In the genomic region with DNA sequence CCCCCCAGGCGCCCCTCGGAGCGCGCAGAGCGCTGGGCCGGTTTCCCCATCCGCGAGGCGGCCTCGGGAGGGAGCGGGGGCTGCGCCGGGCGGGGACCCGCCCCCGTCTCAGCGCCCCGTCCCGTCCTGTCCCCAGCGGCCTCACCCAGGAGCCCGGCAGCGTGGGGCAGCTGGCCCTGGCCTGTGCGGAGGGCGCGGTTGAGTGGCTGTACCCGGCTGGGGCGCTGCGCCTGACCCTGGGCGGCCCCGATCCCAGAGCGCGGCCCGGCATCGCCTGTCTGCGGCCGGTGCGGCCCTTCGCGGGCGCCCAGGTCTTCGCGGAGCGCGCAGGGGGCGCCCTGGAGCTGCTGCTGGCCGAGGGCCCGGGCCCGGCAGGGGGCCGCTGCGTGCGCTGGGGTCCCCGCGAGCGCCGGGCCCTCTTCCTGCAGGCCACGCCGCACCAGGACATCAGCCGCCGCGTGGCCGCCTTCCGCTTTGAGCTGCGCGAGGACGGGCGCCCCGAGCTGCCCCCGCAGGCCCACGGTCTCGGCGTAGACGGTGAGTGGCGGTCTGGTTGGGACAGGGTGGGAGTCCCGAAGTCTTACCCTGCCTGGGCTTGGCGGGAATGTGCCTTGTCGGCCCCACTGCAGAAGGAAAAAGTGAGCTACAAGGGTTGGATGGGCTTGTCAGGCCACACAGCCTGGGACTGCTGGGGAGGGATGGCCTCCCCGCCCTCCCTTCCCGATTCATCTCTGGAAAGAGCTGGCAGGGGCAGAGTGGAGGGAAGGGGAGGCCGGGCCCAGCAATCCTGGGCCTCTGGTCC, we compare ENCODE assay signal across 8 cellular contexts. TPM values are rescaled to one million over a fixed set of nuclear protein-coding genes. Genes with fewer than 3 reads are reported as not detected.
A peak's percentile ranks its signal among the peaks of the same experiment; 100 is the strongest.
DNase-seq lines count a peak whose midpoint lies in the region; ATAC-seq, FAIRE-seq and TF ChIP-seq lines count a peak whose summit lies in the region.

No MANE protein-coding gene starts in this region.

- H3K79me2 ChIP-seq in endothelial cell of umbilical vein (ENCODE audit: control insufficient read depth, insufficient read depth, low read length) = no peaks in the 10 kb centered on the region

- no peak overlapping the region for H3K27ac ChIP-seq in CD8-positive, alpha-beta memory T cell (ENCODE audit: low read depth, low read length)
- no peak overlapping the region for H3K27ac ChIP-seq in endothelial cell of umbilical vein (ENCODE audit: insufficient read depth, low read depth, low read length)

- no peak for FAIRE-seq in endothelial cell of umbilical vein (lab: Jason Lieb, UNC)

- peaks cover 0 to 7% of the 10 kb centered on the region in 2 donors for H3K27me3 Mint-ChIP-seq in CD8-positive, alpha-beta memory T cell

- H4K20me1 ChIP-seq in endothelial cell of umbilical vein (replicated peaks; ENCODE audit: control insufficient read depth, extremely low read depth, insufficient read depth, low read length) = no peaks in the 10 kb centered on the region

- CTCF ChIA-PET in CD8-positive, alpha-beta memory T cell (lab: Charles Lee) = interaction anchor here (0.6 to 22.8 kb wide), 5 partner anchors 7 to 314 kb away, joined by 3 to 332 read pairs (median 59); partner anchors contain the start of genes ANTKMT, CCDC78, CHTF18 and CIAO3
- CTCF ChIA-PET in endothelial cell of umbilical vein (lab: Charles Lee) = interaction anchor here (0.6 to 2.6 kb wide), 11 partner anchors 9 to 342 kb away, joined by 3 to 34 read pairs (median 5); partner anchors contain the start of genes CCDC78, CHTF18, CIAO3 and HAGHL

- TF ChIP-seq CTCF in endothelial cell of umbilical vein (IDR thresholded peaks at IDR 0.05; ENCODE audit: extremely low read depth in 1 of 2, insufficient read depth in 1 of 2, low read depth in 1 of 2, low read length in 2 of 2) = peak; percentile 17 to 19

- H3K4me3 ChIP-seq in CD8-positive, alpha-beta memory T cell (ENCODE audit: low read length) = no peak overlapping the region
- peak overlapping the region; percentile 42 to 58 (median 51) for H3K4me3 ChIP-seq in endothelial cell of umbilical vein (replicated peaks in 1 of 3; ENCODE audit: insufficient read depth in 1 of 3, low read depth in 1 of 3, low read length in 3 of 3)
- peak overlapping the region; percentile 76 for H3K4me3 ChIP-seq in neuron (ENCODE audit: low read length)

- peaks cover 22% of the 10 kb centered on the region for H3K4me1 ChIP-seq in CD8-positive, alpha-beta memory T cell (ENCODE audit: insufficient read depth, low read length)
- H3K4me1 ChIP-seq in endothelial cell of umbilical vein (ENCODE audit: control insufficient read depth, extremely low read depth, insufficient read depth, low read length) = peaks cover 18% of the 10 kb centered on the region
- H3K4me1 ChIP-seq in neuron (ENCODE audit: insufficient read depth, low read length) = peaks cover 59% of the 10 kb centered on the region

- peak overlapping the region; percentile 60 for H2AFZ ChIP-seq in endothelial cell of umbilical vein (ENCODE audit: low read depth, low read length)
- no peak overlapping the region for H2AFZ ChIP-seq in neuron (ENCODE audit: low read depth, low read length)

- TF ChIP-seq POLR2A in endothelial cell of umbilical vein (IDR thresholded peaks at IDR 0.05; ENCODE audit: low read depth, low read length) = no peak

- intact Hi-C loops in endothelial cell of umbilical vein (cut with micrococcal nuclease) = loop anchor here (2.0 kb wide), 1 partner anchor 13 kb away; no protein-coding TSS in a partner anchor

- H3K9ac ChIP-seq in endothelial cell of umbilical vein (replicated peaks; ENCODE audit: extremely low read depth, insufficient read depth, low read length) = no peak overlapping the region

- no peaks in the 10 kb centered on the region for H3K36me3 Mint-ChIP-seq in CD8-positive, alpha-beta memory T cell

- BruUV-seq in endothelial cell of umbilical vein (replicated peaks; lab: Mats Ljungman, UMichigan) = no TSS peak

- POLR2A ChIA-PET in CD8-positive, alpha-beta memory T cell (lab: Charles Lee) = interaction anchor here (0.8 to 5.9 kb wide), 9 partner anchors 11 to 73 kb away, joined by 3 to 53 read pairs (median 5); partner anchors contain the start of genes CCDC78, CHTF18, CIAO3 and HAGHL
- POLR2A ChIA-PET in endothelial cell of umbilical vein (lab: Charles Lee) = no interaction called here

- DNase-seq in CD8-positive, alpha-beta memory T cell = no peak
- DNase-seq in RKO (ENCODE audit: low spot score) = peak; percentile 46
- DNase-seq in endothelial cell of umbilical vein (ENCODE audit: low read depth, low spot score) = no peak
- DNase-seq in NCI-H1105 (lab: John Stamatoyannopoulos, UW) = no peak
- no peak for DNase-seq in SIG-M5 (lab: John Stamatoyannopoulos, UW)

- H3K4me3 Mint-ChIP-seq in CD8-positive, alpha-beta memory T cell = peak overlapping the region; percentile 30 to 88 (median 58)

- H3K36me3 ChIP-seq in CD8-positive, alpha-beta memory T cell (ENCODE audit: insufficient read depth, low read length) = no peaks in the 10 kb centered on the region
- H3K36me3 ChIP-seq in endothelial cell of umbilical vein (ENCODE audit: control insufficient read depth in 2 of 2, extremely low read depth in 1 of 2, insufficient read depth in 2 of 2, low read length in 2 of 2) (no peaks in the 10 kb centered on the region), neuron (ENCODE audit: insufficient read depth, low read length) (peaks cover 13% of the 10 kb centered on the region)

- H3K4me1 Mint-ChIP-seq in CD8-positive, alpha-beta memory T cell = peaks cover 15 to 32% (median 23%) of the 10 kb centered on the region in 3 donors

- ATAC-seq in GM19372 (IDR thresholded peaks at IDR 0.05; ENCODE audit: low read depth, unreplicated experiment) = peak; percentile 16
- ATAC-seq in GM21526 (IDR thresholded peaks at IDR 0.05; ENCODE audit: low FRiP score, unreplicated experiment) = no peak

- H3K27me3 ChIP-seq in CD8-positive, alpha-beta memory T cell (ENCODE audit: insufficient read depth, low read length, poor library complexity, severe bottlenecking) = peaks cover 5% of the 10 kb centered on the region
- H3K27me3 ChIP-seq in endothelial cell of umbilical vein (ENCODE audit: control insufficient read depth in 2 of 2, insufficient read depth in 2 of 2, low read length in 2 of 2) (no peaks in the 10 kb centered on the region), neuron (ENCODE audit: insufficient read depth, low read length) (no peaks in the 10 kb centered on the region)

- dilution Hi-C loops in endothelial cell of umbilical vein (cut with MboI; ENCODE audit: extremely low pct_ligation_motif_present, low sequenced_read_pairs) = no loop called here

- H3K9me3 ChIP-seq in CD8-positive, alpha-beta memory T cell (ENCODE audit: low read length) = no peaks in the 10 kb centered on the region
- no peaks in the 10 kb centered on the region for H3K9me3 ChIP-seq in endothelial cell of umbilical vein (replicated peaks; ENCODE audit: control insufficient read depth, insufficient read depth, low read length)
- no peaks in the 10 kb centered on the region for H3K9me3 ChIP-seq in neuron (ENCODE audit: low read length)

- no peaks in the 10 kb centered on the region for H3K9me1 ChIP-seq in endothelial cell of umbilical vein (replicated peaks; ENCODE audit: control insufficient read depth, extremely low read depth, insufficient read depth, low read length)

- H3K9me3 Mint-ChIP-seq in CD8-positive, alpha-beta memory T cell = no peaks in the 10 kb centered on the region

- H3K27ac Mint-ChIP-seq in CD8-positive, alpha-beta memory T cell = peak overlapping the region in 1 of 8 donors; percentile 30

- H3K4me2 ChIP-seq in endothelial cell of umbilical vein (ENCODE audit: insufficient read depth, low read length) = peak overlapping the region; percentile 75

RNA-seq across cellular contexts. Expression of gene METRN, which starts 0.7 kb away (rescaled TPM):
- total RNA-seq in CD8-positive, alpha-beta memory T cell = 10 to 100 TPM; 34.8 to 38.2 TPM
- 50.3 TPM for polyA plus RNA-seq in CD8-positive, alpha-beta memory T cell
- 14.1 and 16.1 TPM in 2 replicates for total RNA-seq in endothelial cell of umbilical vein
- polyA plus RNA-seq in endothelial cell of umbilical vein = 10.0 and 23.4 TPM in 2 replicates
- 4.0 and 12.5 TPM in 2 replicates for polyA plus RNA-seq in endothelial cell of umbilical vein (2011; cell fraction: cytosol; rRNA removed)
- polyA plus RNA-seq in endothelial cell of umbilical vein (2011; cell fraction: nucleus; rRNA removed) = 5.6 and 7.0 TPM in 2 replicates
- 8.6 and 24.8 TPM in 2 replicates for polyA plus RNA-seq in endothelial cell of umbilical vein (2012)
- polyA minus RNA-seq in endothelial cell of umbilical vein = 5.5 and 6.7 TPM in 2 replicates
- polyA minus RNA-seq in endothelial cell of umbilical vein (2011; cell fraction: cytosol; rRNA and poly(A)+ RNA removed) = 11.3 TPM
- 1.1 and 3.7 TPM in 2 replicates for polyA minus RNA-seq in endothelial cell of umbilical vein (2011; cell fraction: nucleus; rRNA and poly(A)+ RNA removed)

RNA-seq across cellular contexts. Expression of gene ANTKMT, which starts 5.3 kb away (rescaled TPM):
- total RNA-seq in CD8-positive, alpha-beta memory T cell = 10 to 100 TPM; 64.2 to 72.0 TPM
- polyA plus RNA-seq in CD8-positive, alpha-beta memory T cell = 127 TPM
- total RNA-seq in endothelial cell of umbilical vein = 26.1 and 29.1 TPM in 2 replicates
- 27.9 and 40.5 TPM in 2 replicates for polyA plus RNA-seq in endothelial cell of umbilical vein
- 8.9 and 14.7 TPM in 2 replicates for polyA plus RNA-seq in endothelial cell of umbilical vein (2011; cell fraction: cytosol; rRNA removed)
- polyA plus RNA-seq in endothelial cell of umbilical vein (2011; cell fraction: nucleus; rRNA removed) = 12.9 and 20.3 TPM in 2 replicates
- 8.8 and 20.8 TPM in 2 replicates for polyA plus RNA-seq in endothelial cell of umbilical vein (2012)
- polyA minus RNA-seq in endothelial cell of umbilical vein = 2.7 and 3.2 TPM in 2 replicates
- polyA minus RNA-seq in endothelial cell of umbilical vein (2011; cell fraction: cytosol; rRNA and poly(A)+ RNA removed) = 24.6 TPM
- 2.8 and 3.0 TPM in 2 replicates for polyA minus RNA-seq in endothelial cell of umbilical vein (2011; cell fraction: nucleus; rRNA and poly(A)+ RNA removed)

RNA-seq across cellular contexts. Expression of gene FBXL16, which starts 10.0 kb away (rescaled TPM):
- 10 to 100 TPM in 1 of 2 experiments, 1 to 10 TPM in 1; 7.6 to 11.1 TPM for total RNA-seq in CD8-positive, alpha-beta memory T cell
- polyA plus RNA-seq in CD8-positive, alpha-beta memory T cell = 16.9 TPM
- 0.22 TPM in 1 of 2 replicates, not detected in the other for total RNA-seq in endothelial cell of umbilical vein
- 0.07 and 0.18 TPM in 2 replicates for polyA plus RNA-seq in endothelial cell of umbilical vein
- polyA plus RNA-seq in endothelial cell of umbilical vein (2011; cell fraction: cytosol; rRNA removed) = 0.07 and 0.08 TPM in 2 replicates
- 0.04 and 0.06 TPM in 2 replicates for polyA plus RNA-seq in endothelial cell of umbilical vein (2011; cell fraction: nucleus; rRNA removed)
- polyA plus RNA-seq in endothelial cell of umbilical vein (2012) = 0.79 and 1.7 TPM in 2 replicates
- not detected in 2 replicates for polyA minus RNA-seq in endothelial cell of umbilical vein
- 18.2 TPM for polyA minus RNA-seq in endothelial cell of umbilical vein (2011; cell fraction: cytosol; rRNA and poly(A)+ RNA removed)
- polyA minus RNA-seq in endothelial cell of umbilical vein (2011; cell fraction: nucleus; rRNA and poly(A)+ RNA removed) = 0.24 TPM in 1 of 2 replicates, not detected in the other

RNA-seq across cellular contexts. Expression of gene CCDC78, which starts 10.6 kb away (rescaled TPM):
- 1 to 10 TPM; 9.8 to 9.9 TPM for total RNA-seq in CD8-positive, alpha-beta memory T cell
- 0.53 TPM for polyA plus RNA-seq in CD8-positive, alpha-beta memory T cell
- total RNA-seq in endothelial cell of umbilical vein = 0.53 and 1.3 TPM in 2 replicates
- polyA plus RNA-seq in endothelial cell of umbilical vein = 0.50 and 1.2 TPM in 2 replicates
- 0.35 and 0.65 TPM in 2 replicates for polyA plus RNA-seq in endothelial cell of umbilical vein (2011; cell fraction: cytosol; rRNA removed)
- polyA plus RNA-seq in endothelial cell of umbilical vein (2011; cell fraction: nucleus; rRNA removed) = 9.5 and 14.2 TPM in 2 replicates
- polyA plus RNA-seq in endothelial cell of umbilical vein (2012) = 2.1 and 3.5 TPM in 2 replicates
- polyA minus RNA-seq in endothelial cell of umbilical vein = 0.23 and 0.32 TPM in 2 replicates
- polyA minus RNA-seq in endothelial cell of umbilical vein (2011; cell fraction: cytosol; rRNA and poly(A)+ RNA removed) = 3.3 TPM
- polyA minus RNA-seq in endothelial cell of umbilical vein (2011; cell fraction: nucleus; rRNA and poly(A)+ RNA removed) = 1.2 and 1.5 TPM in 2 replicates

RNA-seq across cellular contexts. Expression of gene HAGHL, which starts 11.3 kb away (rescaled TPM):
- 10 to 100 TPM; 31.5 to 35.6 TPM for total RNA-seq in CD8-positive, alpha-beta memory T cell
- 10.7 TPM for polyA plus RNA-seq in CD8-positive, alpha-beta memory T cell
- 5.9 and 6.8 TPM in 2 replicates for total RNA-seq in endothelial cell of umbilical vein
- polyA plus RNA-seq in endothelial cell of umbilical vein = 6.3 and 8.5 TPM in 2 replicates
- 1.4 and 3.2 TPM in 2 replicates for polyA plus RNA-seq in endothelial cell of umbilical vein (2011; cell fraction: cytosol; rRNA removed)
- polyA plus RNA-seq in endothelial cell of umbilical vein (2011; cell fraction: nucleus; rRNA removed) = 13.2 and 15.2 TPM in 2 replicates
- polyA plus RNA-seq in endothelial cell of umbilical vein (2012) = 5.6 and 13.6 TPM in 2 replicates
- 2.6 and 3.6 TPM in 2 replicates for polyA minus RNA-seq in endothelial cell of umbilical vein
- 16.5 TPM for polyA minus RNA-seq in endothelial cell of umbilical vein (2011; cell fraction: cytosol; rRNA and poly(A)+ RNA removed)
- polyA minus RNA-seq in endothelial cell of umbilical vein (2011; cell fraction: nucleus; rRNA and poly(A)+ RNA removed) = 1.8 and 1.9 TPM in 2 replicates
